In genomic region chr11:31808268-31808667, GRCh38 we compare ENCODE assay signal across 25 cellular contexts. TPM values are rescaled to one million over a fixed set of nuclear protein-coding genes. Genes with fewer than 3 reads are reported as not detected.
DNase-seq lines count a peak whose midpoint lies in the region; TF ChIP-seq lines count a peak whose summit lies in the region.
"Had no signal": no experiment of that assay in that cellular context is flagged by ENCODE, and none has a peak within 500 bp of the region (broad histone marks: within the 10 kb centered on the region; RNA-seq: fewer than 3 reads in every experiment).

No MANE protein-coding gene starts in this region.

- H2BK12ac ChIP-seq in H9 (ENCODE audit: insufficient read length, low read depth, low read length) (no peak overlapping the region), neuronal stem cell (ENCODE audit: low read length) (no peak overlapping the region)

- H3K9me3 ChIP-seq in H9 (ENCODE audit: control insufficient read depth, low read depth, low read length) (no peaks in the 10 kb centered on the region), SJCRH30 (replicated peaks) (no peaks in the 10 kb centered on the region), endocrine pancreas (ENCODE audit: control insufficient read depth, low read length) (no peaks in the 10 kb centered on the region), neuronal stem cell (replicated peaks in 1 of 2; ENCODE audit: control insufficient read depth in 2 of 2, insufficient read depth in 1 of 2, low read depth in 1 of 2, low read length in 2 of 2) (peaks cover 0 to 10% of the 10 kb centered on the region in 2 donors), testis (no peaks in the 10 kb centered on the region)
- H3K9me3 ChIP-seq: adrenal gland, tibial artery had no signal

- H4K91ac ChIP-seq in H9 (ENCODE audit: insufficient read length, low read depth, low read length) (no peak overlapping the region), neuronal stem cell (ENCODE audit: low read depth, low read length, poor library complexity) (no peak overlapping the region)

- no peak for TF ChIP-seq CTCF in H9 (conservative IDR thresholded peaks at IDR 0.05)
- no peak for TF ChIP-seq CTCF in testis (IDR thresholded peaks at IDR 0.05)

- H3K4me3 ChIP-seq in SJCRH30: peak overlapping the region; percentile 67
- peak overlapping the region; percentile 96 for H3K4me3 ChIP-seq in endocrine pancreas (ENCODE audit: control insufficient read depth, insufficient read depth, low read length)
- H3K4me3 ChIP-seq in neuronal stem cell (ENCODE audit: low read length in 2 of 2): peak overlapping the region; percentile 59 to 93
- H3K4me3 ChIP-seq in testis: no peak overlapping the region
- H3K4me3 ChIP-seq: adrenal gland, tibial artery had no signal

- H4K8ac ChIP-seq in H9 (replicated peaks; ENCODE audit: insufficient read length, low read depth, low read length) (no peak overlapping the region), neuronal stem cell (ENCODE audit: low read depth, low read length) (no peak overlapping the region)

- TF ChIP-seq POLR2A in testis (IDR thresholded peaks at IDR 0.05): no peak

- H3K4me1 Mint-ChIP-seq in H9: peaks cover 45 to 68% of the 10 kb centered on the region in 2 experiments
- peaks cover 39% of the 10 kb centered on the region for H3K4me1 Mint-ChIP-seq in activated CD4-positive, alpha-beta memory T cell treated with anti-CD3 and anti-CD28 coated beads for 36 hours (ENCODE audit: low read depth)

- no peak overlapping the region for H2AFZ ChIP-seq in H9 (ENCODE audit: low read length)
- H2AFZ ChIP-seq in neuronal stem cell (ENCODE audit: low read length): peak overlapping the region; percentile 32

- H3K14ac ChIP-seq in H9 (ENCODE audit: insufficient read depth, low read length) (no peak overlapping the region), neuronal stem cell (ENCODE audit: low read length) (no peak overlapping the region)

- no peaks in the 10 kb centered on the region for H3K4me1 ChIP-seq in H9 (ENCODE audit: insufficient read depth, low read length)
- H3K4me1 ChIP-seq in SJCRH30: 0 out of 2 replicates have a peak, but pooled peaks cover 3% of the 10 kb centered on the region
- H3K4me1 ChIP-seq in endocrine pancreas (ENCODE audit: control insufficient read depth, insufficient read depth, low read length): no peaks in the 10 kb centered on the region
- H3K4me1 ChIP-seq in neuronal stem cell (ENCODE audit: control insufficient read depth in 2 of 2, insufficient read depth in 1 of 2, low read depth in 1 of 2, low read length in 2 of 2): peaks cover 11 to 26% of the 10 kb centered on the region in 2 donors
- peaks cover 32% of the 10 kb centered on the region for H3K4me1 ChIP-seq in testis

- H3K36me3 ChIP-seq in SJCRH30: no peaks in the 10 kb centered on the region
- peaks cover 30% of the 10 kb centered on the region for H3K36me3 ChIP-seq in endocrine pancreas (ENCODE audit: control insufficient read depth, insufficient read depth, low read length)
- H3K36me3 ChIP-seq in neuronal stem cell (replicated peaks in 1 of 2; ENCODE audit: control insufficient read depth in 2 of 2, insufficient read depth in 2 of 2, low read length in 2 of 2): peaks cover under 1 to 49% of the 10 kb centered on the region in 2 donors
- H3K36me3 ChIP-seq in testis (ENCODE audit: low read depth, missing control alignments): no peaks in the 10 kb centered on the region
- H3K36me3 ChIP-seq: adrenal gland, tibial artery had no signal

- H3K23me2 ChIP-seq in H9 (ENCODE audit: insufficient read length, low read depth, low read length, poor library complexity, severe bottlenecking): peaks cover 32% of the 10 kb centered on the region

- no CpG with 5 or more reads among the region's 3 CpGs for WGBS in H9 (ENCODE audit: extremely low coverage, insufficient read length, low lambda C conversion rate)
- no CpG with 5 or more reads among the region's 3 CpGs for WGBS in neuronal stem cell (ENCODE audit: extremely low coverage in 2 of 2, insufficient read length in 2 of 2, insufficient replicate concordance in 1 of 2), 2 donors
- WGBS in testis, 2 donors: 7 to 18% methylated on average over 3 of the region's 3 CpGs

- POLR2A ChIA-PET in activated CD4-positive, alpha-beta memory T cell treated with anti-CD3 and anti-CD28 coated beads for 36 hours (lab: Charles Lee): interaction anchor here (0.5 kb wide), 1 partner anchor 521 kb away, joined by 3 read pairs; no protein-coding TSS in a partner anchor

- H2BK120ac ChIP-seq in H9 (ENCODE audit: low read depth, low read length, poor library complexity, severe bottlenecking) (no peak overlapping the region), neuronal stem cell (ENCODE audit: low read depth, low read length) (no peak overlapping the region)

- H3K56ac ChIP-seq in H9 (ENCODE audit: insufficient read length, low read depth, low read length): no peak overlapping the region

- H3K36me3 Mint-ChIP-seq in H9 (ENCODE audit: insufficient read depth in 1 of 3, low read depth in 3 of 3): no peaks in the 10 kb centered on the region; a peak in 1 of 7 replicates
- peaks cover 6% of the 10 kb centered on the region for H3K36me3 Mint-ChIP-seq in activated CD4-positive, alpha-beta memory T cell treated with anti-CD3 and anti-CD28 coated beads for 36 hours

- CTCF ChIA-PET in activated CD4-positive, alpha-beta memory T cell treated with anti-CD3 and anti-CD28 coated beads for 36 hours (lab: Charles Lee): no interaction called here

- DNase-seq in H9 (no peak), SJCRH30 (no peak), neuronal stem cell (ENCODE audit: low spot score) (no peak), testis (no peak), NCI-H1930 (lab: John Stamatoyannopoulos, UW) (no peak), amygdala (lab: John Stamatoyannopoulos, UW) (no peak)
- no peak for DNase-seq in activated CD4-positive, alpha-beta memory T cell treated with anti-CD3 and anti-CD28 coated beads for 36 hours
- DNase-seq: activated CD8-positive, alpha-beta T cell treated with anti-CD3 and anti-CD28 coated beads for 36 hours; activated gamma-delta T cell treated with Interleukin-2 at 50 U/mL for 16 hours; adrenal gland; CD4-positive, alpha-beta memory T cell; central memory CD4-positive, alpha-beta T cell; foreskin melanocyte; NCI-H1436 treated with DMSO at 0.1 percent for 48 hours; NCI-H82; SHP77; tibial artery had no signal

- H3T11ph ChIP-seq in H9 (ENCODE audit: low read length): no peak overlapping the region

- H2BK5ac ChIP-seq in H9 (ENCODE audit: insufficient read length, low read length) (no peak overlapping the region), neuronal stem cell (ENCODE audit: low read length) (no peak overlapping the region)

- H3K18ac ChIP-seq in H9 (ENCODE audit: insufficient read length, low read depth, low read length) (no peak overlapping the region), neuronal stem cell (ENCODE audit: low read length) (no peak overlapping the region)

- peak overlapping the region in 1 of 2 experiments; percentile 78; a peak in 2 of 5 replicates for H3K4me3 Mint-ChIP-seq in H9
- no peak overlapping the region for H3K4me3 Mint-ChIP-seq in activated CD4-positive, alpha-beta memory T cell treated with anti-CD3 and anti-CD28 coated beads for 36 hours
- H3K4me3 Mint-ChIP-seq: activated CD8-positive, alpha-beta T cell treated with anti-CD3 and anti-CD28 coated beads for 36 hours; stimulated activated memory B cell treated with anti-CD40 and anti-IgM and Interleukin-4, amounts not matched to agents 10 μg/mL and 1 μg/mL and 100 μg/mL, for 72 hours had no signal

- H2AK5ac ChIP-seq in H9 (ENCODE audit: insufficient read length, low read length) (no peak overlapping the region), neuronal stem cell (ENCODE audit: low read depth, low read length) (no peak overlapping the region)

- H3K27me3 Mint-ChIP-seq in H9 (ENCODE audit: low read depth): peaks cover 99% of the 10 kb centered on the region
- H3K27me3 Mint-ChIP-seq in activated CD4-positive, alpha-beta memory T cell treated with anti-CD3 and anti-CD28 coated beads for 36 hours: peaks cover 69% of the 10 kb centered on the region

- H4K20me1 ChIP-seq in H9 (ENCODE audit: control insufficient read depth, insufficient read depth, insufficient read length): peaks cover 3% of the 10 kb centered on the region

- intact Hi-C loops in testis (cut with DNase I; ENCODE audit: low total_unique reads): no loop called here
- intact Hi-C loops in activated CD4-positive, alpha-beta memory T cell treated with anti-CD3 and anti-CD28 coated beads for 36 hours (cut with micrococcal nuclease): no loop called here

- no peak overlapping the region for H4K5ac ChIP-seq in H9 (ENCODE audit: insufficient read length, low read depth, low read length)

- H3K9me3 Mint-ChIP-seq in H9: no peaks in the 10 kb centered on the region; a peak in 4 of 5 replicates
- peaks cover under 1% of the 10 kb centered on the region for H3K9me3 Mint-ChIP-seq in activated CD4-positive, alpha-beta memory T cell treated with anti-CD3 and anti-CD28 coated beads for 36 hours
- H3K9me3 Mint-ChIP-seq: activated CD8-positive, alpha-beta T cell treated with anti-CD3 and anti-CD28 coated beads for 36 hours; natural killer cell treated with Interleukin-12 subunit alpha and Interleukin-12 subunit beta and Interleukin-15 and Interleukin-18, amount 100 ng/mL, for 72 hours had no signal

- H2BK20ac ChIP-seq in H9 (ENCODE audit: low read depth, low read length, poor library complexity, severe bottlenecking): no peak overlapping the region

- H3K27ac ChIP-seq in H9 (ENCODE audit: insufficient read length, low read depth, low read length): no peak overlapping the region
- H3K27ac ChIP-seq in SJCRH30: peak overlapping the region; percentile 42
- H3K27ac ChIP-seq in neuronal stem cell (replicated peaks; ENCODE audit: low read length): no peak overlapping the region
- H3K27ac ChIP-seq in testis: no peak overlapping the region
- H3K27ac ChIP-seq: adrenal gland, tibial artery, VCaP had no signal

- H2BK15ac ChIP-seq in H9 (ENCODE audit: low read depth, low read length) (no peak overlapping the region), neuronal stem cell (ENCODE audit: low read length) (no peak overlapping the region)

- H3K4ac ChIP-seq in H9 (ENCODE audit: low read depth, low read length): no peak overlapping the region
- no peak overlapping the region for H3K4ac ChIP-seq in neuronal stem cell (ENCODE audit: low read length)

- H3K23ac ChIP-seq in H9 (ENCODE audit: insufficient read length, low read depth, low read length) (no peak overlapping the region), neuronal stem cell (ENCODE audit: low read depth, low read length, poor library complexity) (no peak overlapping the region)

- no peak overlapping the region for H3K27ac Mint-ChIP-seq in H9
- no peak overlapping the region for H3K27ac Mint-ChIP-seq in activated CD4-positive, alpha-beta memory T cell treated with anti-CD3 and anti-CD28 coated beads for 36 hours
- H3K27ac Mint-ChIP-seq: activated CD8-positive, alpha-beta T cell treated with anti-CD3 and anti-CD28 coated beads for 36 hours; natural killer cell treated with Interleukin-12 subunit alpha and Interleukin-12 subunit beta and Interleukin-15 and Interleukin-18, amount 100 ng/mL, for 72 hours; progenitor cell of endocrine pancreas; stimulated activated memory B cell treated with anti-CD40 and anti-IgM and Interleukin-4, amounts not matched to agents 10 μg/mL and 1 μg/mL and 100 μg/mL, for 72 hours had no signal

- H3K9ac ChIP-seq in H9 (ENCODE audit: extremely low read depth, insufficient read length, low read length) (no peak overlapping the region), endocrine pancreas (ENCODE audit: control insufficient read depth, insufficient read depth, low read length) (peak overlapping the region; percentile 99), neuronal stem cell (ENCODE audit: low read depth, low read length, poor library complexity) (peak overlapping the region; percentile 47)

- H3K27me3 ChIP-seq in H9 (ENCODE audit: insufficient read depth, low read length) (peaks cover 90% of the 10 kb centered on the region), SJCRH30 (no peaks in the 10 kb centered on the region), endocrine pancreas (ENCODE audit: control insufficient read depth, insufficient read depth, low read length) (no peaks in the 10 kb centered on the region), neuronal stem cell (ENCODE audit: control insufficient read depth in 3 of 3, insufficient read depth in 3 of 3, low read depth in 1 of 3, low read length in 3 of 3) (peaks cover 0 to 10% (median 0%) of the 10 kb centered on the region in 3 experiments), testis (peaks cover 2% of the 10 kb centered on the region)

- H3K79me1 ChIP-seq in H9 (ENCODE audit: insufficient read depth, low read depth, low read length, poor library complexity, severe bottlenecking): no peaks in the 10 kb centered on the region
- peaks cover 10% of the 10 kb centered on the region for H3K79me1 ChIP-seq in neuronal stem cell (ENCODE audit: low read depth, low read length)

- no peaks in the 10 kb centered on the region for H3K79me2 ChIP-seq in H9 (ENCODE audit: insufficient read depth, low read length)

- H3K4me2 ChIP-seq in H9 (ENCODE audit: insufficient read depth, insufficient read length, low read length): peak overlapping the region; percentile 27
- H3K4me2 ChIP-seq in neuronal stem cell (ENCODE audit: insufficient read depth, low read length, poor library complexity, severe bottlenecking): peak overlapping the region; percentile 67

RNA-seq across cellular contexts. Expression of gene PAX6, which starts 2.9 kb away (rescaled TPM):
- total RNA-seq in H9 (2021) (0.11 TPM in 1 of 2 replicates, not detected in the other), testis (1 to 10 TPM; 4.1 to 8.3 TPM)
- 6.6 and 9.3 TPM in 2 replicates for total RNA-seq in SJCRH30 (2014; rRNA removed; shearing (Covaris generic))
- 254 TPM for polyA plus RNA-seq in neuronal stem cell (2013, experiment 1 of 2)
- polyA plus RNA-seq in neuronal stem cell (2013, experiment 2 of 2): 259 TPM
- polyA plus RNA-seq in testis (ENCODE audit: insufficient read depth, low read depth, low replicate concordance): 3.1 TPM
- total RNA-seq in activated CD4-positive, alpha-beta memory T cell treated with anti-CD3 and anti-CD28 coated beads for 36 hours: not detected
- total RNA-seq: activated CD8-positive, alpha-beta T cell treated with anti-CD3 and anti-CD28 coated beads for 36 hours; CD4-positive, alpha-beta memory T cell; MCF 10A; natural killer cell treated with Interleukin-12 subunit alpha and Interleukin-12 subunit beta and Interleukin-15 and Interleukin-18, amount 100 ng/mL, for 72 hours; OCI-LY7; T-helper 1 cell treated with Interleukin-12 subunit alpha and Interleukin-12 subunit beta and Interleukin-4 antibody, amounts not matched to agents 30 ng/mL and 1 ng/mL, for 36 hours had no signal

Comparison
In these comparisons a context has a peak if more than half of its experiments do, and no peak if none do; other contexts are left out.
1. H3K4me3 ChIP-seq: peak in SJCRH30 (single experiment), endocrine pancreas (single experiment) and neuronal stem cell (2 of 2); none in testis (0 of 2).